1 cellular context compared by ENCODE assay signal in genomic region chr22:23270798-23271596, GRCh38.
TF ChIP-seq lines count a peak whose summit lies in the region.

No MANE protein-coding gene starts in this region.

TF ChIP-seq in H1, 55 proteins besides CTCF, POLR2A, EP300 and RAD21:
- no peak for TF ChIP-seq SAP30 (IDR thresholded peaks at IDR 0.05; ENCODE audit: insufficient read depth, insufficient replicate concordance, low read length)
- peak; percentile 20; the same call in 1 of the 2 replicates for TF ChIP-seq POLR2AphosphoS5 (IDR thresholded peaks at IDR 0.05; ENCODE audit: low read depth, low read length)
